ENCODE assay signal across 29 cellular contexts in the genomic region with DNA sequence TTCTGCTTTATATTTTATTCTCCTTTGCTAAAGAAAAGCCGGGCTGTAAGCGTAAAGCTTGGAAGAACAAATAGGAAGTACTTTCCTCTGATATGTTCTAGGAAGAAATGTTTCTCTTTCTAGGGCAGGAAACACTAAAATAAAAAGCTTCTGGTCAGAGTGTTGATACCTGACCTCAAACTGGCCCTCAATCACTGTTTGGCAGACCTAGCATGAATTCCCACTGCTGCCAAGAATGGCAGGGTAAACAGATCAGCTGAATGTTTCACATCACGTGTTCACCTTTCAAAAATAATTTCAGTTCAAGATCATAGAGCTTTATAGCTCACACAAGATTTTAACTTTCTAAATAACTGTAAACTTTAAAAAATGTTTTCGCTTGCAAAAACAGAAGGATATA. TPM values are rescaled to one million over a fixed set of nuclear protein-coding genes. Genes with fewer than 3 reads are reported as not detected.
DNase-seq lines count a peak whose midpoint lies in the region; ATAC-seq, FAIRE-seq and TF ChIP-seq lines count a peak whose summit lies in the region.
"Had no signal": no experiment of that assay in that cellular context is flagged by ENCODE, and none has a peak within 500 bp of the region (broad histone marks: within the 10 kb centered on the region; RNA-seq: fewer than 3 reads in every experiment).

No MANE protein-coding gene starts in this region.

- no peak for TF ChIP-seq POLR2A in esophagus muscularis mucosa (IDR thresholded peaks at IDR 0.05; ENCODE audit: low read depth)

- intact Hi-C loops in esophagus muscularis mucosa (cut with DNase I) = loop anchor here (5.0 kb wide), 1 partner anchor 47 kb away; no protein-coding TSS in a partner anchor

- no peak for DNase-seq in GM19239 (ENCODE audit: insufficient read length, low spot score)
- DNase-seq in cerebellum (ENCODE audit: low spot score) = peak; percentile 11
- DNase-seq in lung microvascular endothelial cell (ENCODE audit: low read depth in 2 of 2) = peak; percentile 82 to 85
- no peak for DNase-seq in stimulated activated CD4-positive, alpha-beta T cell treated with anti-CD3 and anti-CD28 coated beads, Interleukin-2, amount 100 ng/mL, for 48 hours
- no peak for DNase-seq in 8988T
- no peak for DNase-seq in esophagus muscularis mucosa (ENCODE audit: extremely low spot score)
- DNase-seq: activated CD4-positive, alpha-beta T cell treated with anti-CD3 and anti-CD28 coated beads, Interleukin-2, amount 10 ng/mL, durations not matched to agents 24 days and 14 days; activated CD8-positive, alpha-beta memory T cell treated with anti-CD3 and anti-CD28 coated beads, Interleukin-2, amount 10 ng/mL, durations not matched to agents 7 days and 5 days; activated naive CD4-positive, alpha-beta T cell treated with Interleukin-2 at 50 U/mL for 16 hours; activated T-cell treated with anti-CD3 and anti-CD28 coated beads, Interleukin-2, amount 50 U/mL, for 72 hours; effector CD8-positive, alpha-beta T cell; erythroblast; foreskin fibroblast; IMR-90; left colon; midbrain; naive thymus-derived CD4-positive, alpha-beta T cell; NCI-H1105 treated with DMSO at 0.1 percent for 48 hours; NCI-H2081; NCI-H82; OCI-M1; stimulated activated naive CD4-positive, alpha-beta T cell had no signal

- peaks cover 6% of the 10 kb centered on the region; the same call in 1 of the 2 replicates for H4K20me1 ChIP-seq in BLaER1

- ATAC-seq in GM19397 (IDR thresholded peaks at IDR 0.05; ENCODE audit: unreplicated experiment) = no peak
- ATAC-seq: activated CD8-positive, alpha-beta memory T cell treated with anti-CD3 and anti-CD28 coated beads, Interleukin-2, amount 10 ng/mL, durations not matched to agents 7 days and 5 days; activated T-cell treated with anti-CD3 and anti-CD28 coated beads, Interleukin-2, amount 50 U/mL, for 72 hours; left colon; naive thymus-derived CD4-positive, alpha-beta T cell; sciatic nerve had no signal

- WGBS in esophagus muscularis mucosa = 74% methylated on average over 4 of the region's 4 CpGs

- no peak overlapping the region for H3K4me3 ChIP-seq in BLaER1
- no peak overlapping the region for H3K4me3 ChIP-seq in esophagus muscularis mucosa
- H3K4me3 ChIP-seq: HAP-1, hepatocyte had no signal

- no peak for TF ChIP-seq CTCF in esophagus muscularis mucosa (IDR thresholded peaks at IDR 0.05)

- H3K27me3 ChIP-seq in BLaER1 (peaks cover 5% of the 10 kb centered on the region; the same call in 1 of the 2 replicates), esophagus muscularis mucosa (no peaks in the 10 kb centered on the region)
- H3K27me3 ChIP-seq: hepatocyte had no signal

- H3K9ac ChIP-seq in BLaER1 = no peak overlapping the region

- H3K27ac ChIP-seq in BLaER1 (no peak overlapping the region), esophagus muscularis mucosa (replicated peaks in 1 of 4) (no peak overlapping the region)
- H3K27ac ChIP-seq: C4-2B, hepatocyte had no signal

- no peaks in the 10 kb centered on the region for H3K9me3 ChIP-seq in BLaER1
- no peaks in the 10 kb centered on the region for H3K9me3 ChIP-seq in esophagus muscularis mucosa
- H3K9me3 ChIP-seq: HAP-1 had no signal

- peak; percentile 69 for FAIRE-seq in GM19239 (lab: Jason Lieb, UNC)
- FAIRE-seq: urothelium cell line had no signal

- H3K36me3 ChIP-seq in BLaER1 (no peaks in the 10 kb centered on the region), esophagus muscularis mucosa (no peaks in the 10 kb centered on the region)
- H3K36me3 ChIP-seq: HAP-1 had no signal

- no peak for TF ChIP-seq EP300 in esophagus muscularis mucosa (IDR thresholded peaks at IDR 0.05)

- H3K4me1 ChIP-seq in BLaER1 = peaks cover 28% of the 10 kb centered on the region
- peaks cover 14 to 36% (median 24%) of the 10 kb centered on the region in 4 donors for H3K4me1 ChIP-seq in esophagus muscularis mucosa

- peak overlapping the region; percentile 23; the same call in 1 of the 2 replicates for H3K4me2 ChIP-seq in BLaER1
- H3K4me2 ChIP-seq: hepatocyte had no signal

RNA-seq across cellular contexts. Expression of a gene that starts 2.9 kb away (rescaled TPM):
- total RNA-seq in cerebellum = 27.1 TPM
- total RNA-seq in lung microvascular endothelial cell = 15.3 and 18.1 TPM in 2 replicates
- 10 to 100 TPM; 54.7 to 68.1 (median 63.1) TPM for total RNA-seq in esophagus muscularis mucosa

RNA-seq across cellular contexts. Expression of a gene that starts 37.5 kb away (rescaled TPM):
- 18.9 TPM for total RNA-seq in cerebellum
- 19.2 and 19.8 TPM in 2 replicates for total RNA-seq in lung microvascular endothelial cell
- total RNA-seq in esophagus muscularis mucosa = 10 to 100 TPM; 19.8 to 34.9 (median 27.9) TPM

Comparison
In these comparisons a context has a peak if more than half of its experiments do, and no peak if none do; other contexts are left out.
1. DNase-seq: peak in cerebellum (single experiment) and lung microvascular endothelial cell (2 of 2); none in GM19239 (single experiment), stimulated activated CD4-positive, alpha-beta T cell treated with anti-CD3 and anti-CD28 coated beads, Interleukin-2, amount 100 ng/mL, for 48 hours (0 of 2), 8988T (single experiment) and esophagus muscularis mucosa (single experiment).